In the genomic region with DNA sequence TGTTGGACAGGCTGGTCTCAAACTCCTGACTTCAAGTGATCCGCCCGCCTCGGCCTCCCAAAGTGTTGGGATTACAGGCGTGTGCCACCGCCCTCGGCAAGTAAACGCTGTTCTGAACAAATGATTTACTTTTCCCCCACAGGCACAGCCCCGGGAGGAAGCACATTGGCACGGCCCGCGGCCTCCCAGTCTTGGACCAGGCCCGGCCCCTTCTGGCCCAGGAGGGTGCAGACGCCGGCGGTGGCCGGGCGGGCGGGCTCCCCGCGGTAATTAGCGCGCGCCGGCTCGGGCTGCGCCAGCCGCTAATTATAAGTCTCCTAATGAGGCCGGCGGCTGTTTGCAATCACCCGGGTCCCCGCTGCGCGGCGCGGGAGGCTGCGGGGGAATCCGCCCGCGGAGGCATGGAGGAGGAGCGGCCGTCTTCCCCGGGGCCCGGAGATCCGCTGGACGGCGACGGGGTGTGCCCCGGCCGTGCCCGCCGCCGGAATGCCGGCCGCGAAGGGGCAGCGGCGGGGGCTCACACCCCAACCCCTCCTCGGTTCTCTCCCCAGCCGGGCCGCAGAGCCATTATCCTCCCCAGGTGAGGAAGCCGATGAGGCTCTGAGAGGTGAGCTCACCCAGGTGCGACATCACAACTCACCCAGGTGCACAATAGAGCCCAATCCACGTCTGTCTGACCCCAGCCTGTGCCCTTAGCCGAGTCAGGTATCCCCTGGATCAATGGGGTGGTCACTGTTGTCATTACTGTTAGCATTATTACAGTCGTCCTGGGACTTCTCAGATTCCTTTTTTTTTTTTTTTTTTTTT, we compare ENCODE assay signal across 8 cellular contexts. TPM values are rescaled to one million over a fixed set of nuclear protein-coding genes. Genes with fewer than 3 reads are reported as not detected.
DNase-seq lines count a peak whose midpoint lies in the region; ATAC-seq and TF ChIP-seq lines count a peak whose summit lies in the region.

No MANE protein-coding gene starts in this region.

- H3K27ac ChIP-seq in left lung, result no peak overlapping the region

- no peaks in the 10 kb centered on the region for H3K9me3 Mint-ChIP-seq in activated B cell treated with CpG ODN at 0.5 μM for 24 hours

- H3K4me1 ChIP-seq in left lung, result peaks cover 0 to 41% of the 10 kb centered on the region in 2 donors

- H3K27me3 ChIP-seq in MG63 (0 out of 2 replicates have a peak, but pooled peaks cover 2% of the 10 kb centered on the region), left lung (peaks cover 0 to 28% of the 10 kb centered on the region in 2 donors)

- DNase-seq in Caki2 (ENCODE audit: low read depth) (peak; percentile 63), MG63 (peak; percentile 31), activated B cell treated with CpG ODN at 0.5 μM for 24 hours (peak; percentile 58), left lung (peak; percentile 43 to 90), SKM-1 (lab: John Stamatoyannopoulos, UW; ENCODE audit: unreplicated experiment) (no peak), NCI-H2107 treated with DMSO at 0.1 percent for 48 hours (lab: John Stamatoyannopoulos, UW; ENCODE audit: unreplicated experiment) (no peak)
- peak; percentile 49 for DNase-seq in central memory CD4-positive, alpha-beta T cell
- peak; percentile 32 for DNase-seq in stimulated activated CD4-positive, alpha-beta T cell treated with anti-CD3 and anti-CD28 coated beads, Interleukin-2, amount 100 ng/mL, for 4 hours (ENCODE audit: low read depth)

- POLR2A ChIA-PET in activated B cell treated with CpG ODN at 0.5 μM for 24 hours (lab: Charles Lee), result interaction anchor here (0.6 to 0.7 kb wide), 2 partner anchors 545 to 1183 kb away, joined by 4 to 5 read pairs; no protein-coding TSS in a partner anchor

- no peaks in the 10 kb centered on the region for H3K9me3 ChIP-seq in MG63
- no peaks in the 10 kb centered on the region for H3K9me3 ChIP-seq in left lung

- H3K4me3 ChIP-seq in MG63, result peak overlapping the region; percentile 30
- peak overlapping the region; percentile 33 to 41 for H3K4me3 ChIP-seq in left lung

- peaks cover 9% of the 10 kb centered on the region for H3K36me3 Mint-ChIP-seq in activated B cell treated with CpG ODN at 0.5 μM for 24 hours (ENCODE audit: low read depth)

- in situ Hi-C loops in Caki2 (cut with HindIII; ENCODE audit: low pct_unique_long_range_greater_than_20kb, low sequenced_read_pairs), result no loop called here

- H3K4me1 Mint-ChIP-seq in activated B cell treated with CpG ODN at 0.5 μM for 24 hours, result peaks cover 35% of the 10 kb centered on the region

- H3K36me3 ChIP-seq in MG63 (peaks cover 3% of the 10 kb centered on the region), left lung (peaks cover 0 to 6% of the 10 kb centered on the region in 2 donors)

- intact Hi-C loops in activated B cell treated with CpG ODN at 0.5 μM for 24 hours (cut with micrococcal nuclease), result loop anchor here (1.0 to 10.0 kb wide), 6 partner anchors 63 to 630 kb away; partner anchors contain the start of genes ACADS, P2RX4 and SPPL3
- intact Hi-C loops in left lung (cut with DNase I), result loop anchor here in 1 of 2 donors (10.0 kb wide), 2 partner anchors 60 to 130 kb away; partner anchors contain the start of genes CABP1 and UNC119B

- ATAC-seq in activated B cell treated with CpG ODN at 0.5 μM for 24 hours (ENCODE audit: low read depth), result peak; percentile 10
- peak; percentile 48 for ATAC-seq in left lung

- CTCF ChIA-PET in activated B cell treated with CpG ODN at 0.5 μM for 24 hours (lab: Charles Lee), result interaction anchor here (1.3 to 4.9 kb wide), 3 partner anchors 387 to 525 kb away, joined by 5 to 30 read pairs (median 5); no protein-coding TSS in a partner anchor

- no peak for TF ChIP-seq CTCF in activated B cell treated with CpG ODN at 0.5 μM for 24 hours (IDR thresholded peaks at IDR 0.05)
- peak in 1 of 2 donors; percentile 8 for TF ChIP-seq CTCF in left lung (IDR thresholded peaks at IDR 0.05)

- peak overlapping the region; percentile 72 for H3K4me3 Mint-ChIP-seq in activated B cell treated with CpG ODN at 0.5 μM for 24 hours

- no peak overlapping the region for H3K27ac Mint-ChIP-seq in activated B cell treated with CpG ODN at 0.5 μM for 24 hours

- H3K27me3 Mint-ChIP-seq in activated B cell treated with CpG ODN at 0.5 μM for 24 hours, result peaks cover 10% of the 10 kb centered on the region

RNA-seq across cellular contexts. Expression of gene POP5, which starts 3.3 kb away (rescaled TPM):
- 68.5 and 78.9 TPM in 2 replicates for total RNA-seq in Caki2 (2014; rRNA removed; shearing (Covaris generic); ENCODE audit: low replicate concordance)
- total RNA-seq in MG63 (2014; rRNA removed; shearing (Covaris generic); ENCODE audit: low replicate concordance), result 38.0 and 66.2 TPM in 2 replicates
- total RNA-seq in activated B cell treated with CpG ODN at 0.5 μM for 24 hours, result 77.5 and 78.4 TPM in 2 replicates
- total RNA-seq in left lung, result 10 to 100 TPM; 37.9 to 40.6 TPM

RNA-seq across cellular contexts. Expression of gene RNF10, which starts 50.4 kb away (rescaled TPM):
- 59.8 and 79.9 TPM in 2 replicates for total RNA-seq in Caki2 (2014; rRNA removed; shearing (Covaris generic); ENCODE audit: low replicate concordance)
- total RNA-seq in MG63 (2014; rRNA removed; shearing (Covaris generic); ENCODE audit: low replicate concordance), result 64.1 and 102 TPM in 2 replicates
- total RNA-seq in activated B cell treated with CpG ODN at 0.5 μM for 24 hours (180 and 200 TPM in 2 replicates), left lung (100 to 1,000 TPM; 208 to 218 TPM)

RNA-seq across cellular contexts. Expression of gene COQ5, which starts 55.6 kb away (rescaled TPM):
- 19.3 and 35.9 TPM in 2 replicates for total RNA-seq in Caki2 (2014; rRNA removed; shearing (Covaris generic); ENCODE audit: low replicate concordance)
- 17.1 and 27.0 TPM in 2 replicates for total RNA-seq in MG63 (2014; rRNA removed; shearing (Covaris generic); ENCODE audit: low replicate concordance)
- total RNA-seq in activated B cell treated with CpG ODN at 0.5 μM for 24 hours, result 25.3 and 29.5 TPM in 2 replicates
- 10 to 100 TPM; 23.1 to 27.9 TPM for total RNA-seq in left lung

RNA-seq across cellular contexts. Expression of gene CABP1, which starts 55.9 kb away (rescaled TPM):
- not detected in 2 replicates for total RNA-seq in Caki2 (2014; rRNA removed; shearing (Covaris generic); ENCODE audit: low replicate concordance)
- not detected in 2 replicates for total RNA-seq in MG63 (2014; rRNA removed; shearing (Covaris generic); ENCODE audit: low replicate concordance)
- total RNA-seq in activated B cell treated with CpG ODN at 0.5 μM for 24 hours, result 0.27 TPM in 1 of 2 replicates, not detected in the other
- under 1 TPM; 0.37 to 0.38 TPM for total RNA-seq in left lung

Comparison
In these comparisons a context has a peak if more than half of its experiments do, and no peak if none do; other contexts are left out.
1. DNase-seq: peak in Caki2 (single experiment), MG63 (single experiment), activated B cell treated with CpG ODN at 0.5 μM for 24 hours (single experiment), central memory CD4-positive, alpha-beta T cell (single experiment), left lung (2 of 2) and stimulated activated CD4-positive, alpha-beta T cell treated with anti-CD3 and anti-CD28 coated beads, Interleukin-2, amount 100 ng/mL, for 4 hours (single experiment); none in SKM-1 (single experiment) and NCI-H2107 treated with DMSO at 0.1 percent for 48 hours (single experiment).